22 cellular contexts compared by ENCODE assay signal in the genomic region with DNA sequence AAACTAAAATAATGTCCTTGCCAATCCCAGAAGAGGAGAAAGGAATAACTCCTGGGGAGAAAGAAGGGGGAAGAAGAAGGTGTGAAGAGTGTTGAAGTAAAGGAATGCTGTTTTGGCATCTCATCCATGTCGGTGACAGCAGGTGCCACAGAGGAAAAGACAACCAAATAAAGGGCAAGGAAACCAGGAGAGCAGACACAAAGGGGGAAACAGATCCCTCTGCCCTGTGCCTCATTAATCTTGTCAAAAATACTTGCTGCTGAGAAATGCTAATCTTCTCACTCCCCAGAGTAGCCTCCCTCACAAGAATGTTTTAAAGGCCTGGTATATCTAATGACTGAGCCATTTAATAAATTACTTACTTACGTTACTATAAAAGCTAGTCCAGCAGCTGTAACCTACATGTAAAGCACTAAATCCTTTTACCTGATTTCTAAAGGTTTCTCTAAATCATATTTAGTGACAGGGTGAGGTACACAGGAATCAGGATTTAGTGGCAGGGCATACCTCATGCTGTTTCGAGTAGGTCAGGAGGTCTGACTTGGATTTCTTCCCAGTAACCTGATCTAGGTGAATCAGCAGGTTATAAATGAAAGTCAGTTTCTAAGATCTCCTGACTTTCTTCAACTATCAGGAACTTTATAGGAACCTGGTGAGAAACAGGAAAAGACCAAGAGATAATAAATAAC.
DNase-seq lines count a peak whose midpoint lies in the region; ATAC-seq and TF ChIP-seq lines count a peak whose summit lies in the region.
"Had no signal": no experiment of that assay in that cellular context is flagged by ENCODE, and none has a peak within 500 bp of the region (broad histone marks: within the 10 kb centered on the region; RNA-seq: fewer than 3 reads in every experiment).

No MANE protein-coding gene starts in this region.

- H3K9me3 ChIP-seq in esophagus muscularis mucosa, result no peaks in the 10 kb centered on the region
- no peaks in the 10 kb centered on the region for H3K9me3 ChIP-seq in neuronal stem cell (replicated peaks in 1 of 2; ENCODE audit: control insufficient read depth in 2 of 2, insufficient read depth in 1 of 2, low read depth in 1 of 2, low read length in 2 of 2)
- no peaks in the 10 kb centered on the region for H3K9me3 ChIP-seq in ascending aorta
- H3K9me3 ChIP-seq: Caco-2, heart right ventricle, Peyer's patch, sigmoid colon, vagina had no signal

- no peaks in the 10 kb centered on the region for H3K27me3 ChIP-seq in esophagus muscularis mucosa
- no peaks in the 10 kb centered on the region for H3K27me3 ChIP-seq in neuronal stem cell (ENCODE audit: control insufficient read depth in 3 of 3, insufficient read depth in 3 of 3, low read depth in 1 of 3, low read length in 3 of 3)
- H3K27me3 ChIP-seq in ascending aorta, result no peaks in the 10 kb centered on the region
- H3K27me3 ChIP-seq: heart right ventricle, Peyer's patch, sigmoid colon, vagina had no signal

- H2BK120ac ChIP-seq in neuronal stem cell (ENCODE audit: low read depth, low read length), result no peak overlapping the region

- TF ChIP-seq POLR2A in esophagus muscularis mucosa (IDR thresholded peaks at IDR 0.05; ENCODE audit: low read depth), result no peak

- WGBS in esophagus muscularis mucosa, result 23% methylated on average over 3 of the region's 3 CpGs
- WGBS in neuronal stem cell (ENCODE audit: extremely low coverage in 2 of 2, insufficient read length in 2 of 2, insufficient replicate concordance in 1 of 2), 2 donors, result no CpG with 5 or more reads among the region's 3 CpGs

- no peaks in the 10 kb centered on the region for H3K36me3 ChIP-seq in esophagus muscularis mucosa
- no peaks in the 10 kb centered on the region for H3K36me3 ChIP-seq in neuronal stem cell (replicated peaks in 1 of 2; ENCODE audit: control insufficient read depth in 2 of 2, insufficient read depth in 2 of 2, low read length in 2 of 2)
- no peaks in the 10 kb centered on the region for H3K36me3 ChIP-seq in ascending aorta
- H3K36me3 ChIP-seq: heart right ventricle, Peyer's patch, sigmoid colon, vagina had no signal

- no peak overlapping the region for H2BK15ac ChIP-seq in neuronal stem cell (ENCODE audit: low read length)

- H2AK5ac ChIP-seq in neuronal stem cell (ENCODE audit: low read depth, low read length), result no peak overlapping the region

- in situ Hi-C loops in G401 (cut with HindIII; ENCODE audit: low sequenced_read_pairs), result no loop called here

- H3K4ac ChIP-seq in neuronal stem cell (ENCODE audit: low read length), result no peak overlapping the region

- no peak overlapping the region for H3K14ac ChIP-seq in neuronal stem cell (ENCODE audit: low read length)

- DNase-seq in G401 (ENCODE audit: low spot score) (peak; percentile 35), NCI-H82 (lab: John Stamatoyannopoulos, UW) (peak; percentile 87), esophagus muscularis mucosa (ENCODE audit: extremely low spot score) (no peak), neuronal stem cell (ENCODE audit: low spot score) (peak; percentile 5), chondrocyte (ENCODE audit: low spot score) (no peak), ascending aorta (ENCODE audit: low spot score in 2 of 2) (no peak)
- no peak for DNase-seq in stimulated activated CD4-positive, alpha-beta T cell treated with anti-CD3 and anti-CD28 coated beads, Interleukin-12 subunit alpha, Interleukin-12 subunit beta, amount 100 ng/mL, for 4 hours
- DNase-seq: Caco-2; H7; heart right ventricle; Kasumi-1; left colon; natural killer cell; NCI-H1694; NCI-H510A treated with DMSO at 0.1 percent for 48 hours; Peyer's patch; sigmoid colon; stimulated activated naive CD4-positive, alpha-beta T cell; SW 1271 had no signal

- peak overlapping the region; percentile 32 for H2AFZ ChIP-seq in neuronal stem cell (ENCODE audit: low read length)

- no peak overlapping the region for H3K4me2 ChIP-seq in neuronal stem cell (ENCODE audit: insufficient read depth, low read length, poor library complexity, severe bottlenecking)

- intact Hi-C loops in esophagus muscularis mucosa (cut with DNase I) (no loop called here), ascending aorta (cut with DNase I) (no loop called here)

- H3K9me3 Mint-ChIP-seq in chondrocyte (ENCODE audit: low read depth), result no peaks in the 10 kb centered on the region
- H3K9me3 Mint-ChIP-seq: activated naive CD4-positive, alpha-beta T cell treated with anti-CD3 and anti-CD28 coated beads, Interleukin-2, amount 50 U/mL, for 24 hours had no signal

- H3K27ac Mint-ChIP-seq in chondrocyte (ENCODE audit: unreplicated experiment), result no peak overlapping the region
- H3K27ac Mint-ChIP-seq: activated naive CD4-positive, alpha-beta T cell treated with anti-CD3 and anti-CD28 coated beads, Interleukin-2, amount 50 U/mL, for 24 hours; natural killer cell had no signal

- H3K27ac ChIP-seq in esophagus muscularis mucosa (replicated peaks in 1 of 4) (peak overlapping the region; percentile 20 to 61 (median 57)), neuronal stem cell (replicated peaks; ENCODE audit: low read length) (no peak overlapping the region), ascending aorta (no peak overlapping the region)
- H3K27ac ChIP-seq: heart right ventricle, Peyer's patch, vagina had no signal

- ATAC-seq in HG02623 (IDR thresholded peaks at IDR 0.05; ENCODE audit: unreplicated experiment), result no peak
- ATAC-seq: heart right ventricle, left colon, natural killer cell had no signal

- H3K23ac ChIP-seq in neuronal stem cell (ENCODE audit: low read depth, low read length, poor library complexity), result no peak overlapping the region

- H3K4me3 ChIP-seq in esophagus muscularis mucosa (no peak overlapping the region), neuronal stem cell (ENCODE audit: low read length in 2 of 2) (no peak overlapping the region), ascending aorta (no peak overlapping the region)
- H3K4me3 ChIP-seq: heart right ventricle, Peyer's patch, sigmoid colon, vagina had no signal

- no peak overlapping the region for H4K91ac ChIP-seq in neuronal stem cell (ENCODE audit: low read depth, low read length, poor library complexity)

- TF ChIP-seq EP300 in esophagus muscularis mucosa (IDR thresholded peaks at IDR 0.05), result no peak

- H3K18ac ChIP-seq in neuronal stem cell (ENCODE audit: low read length), result no peak overlapping the region

- TF ChIP-seq CTCF in esophagus muscularis mucosa (IDR thresholded peaks at IDR 0.05) (no peak), chondrocyte (IDR thresholded peaks at IDR 0.05) (no peak), ascending aorta (IDR thresholded peaks at IDR 0.05) (no peak)

- no peak overlapping the region for H3K9ac ChIP-seq in neuronal stem cell (ENCODE audit: low read depth, low read length, poor library complexity)

- H3K79me1 ChIP-seq in neuronal stem cell (ENCODE audit: low read depth, low read length), result no peaks in the 10 kb centered on the region

- H3K4me1 Mint-ChIP-seq in chondrocyte (ENCODE audit: low read depth), result peaks cover 22% of the 10 kb centered on the region
- H3K4me1 Mint-ChIP-seq: activated naive CD4-positive, alpha-beta T cell treated with anti-CD3 and anti-CD28 coated beads, Interleukin-2, amount 50 U/mL, for 24 hours; natural killer cell had no signal

- no peak overlapping the region for H4K8ac ChIP-seq in neuronal stem cell (ENCODE audit: low read depth, low read length)

- H2BK12ac ChIP-seq in neuronal stem cell (ENCODE audit: low read length), result no peak overlapping the region

- H3K4me3 Mint-ChIP-seq in chondrocyte (ENCODE audit: unreplicated experiment), result no peak overlapping the region
- H3K4me3 Mint-ChIP-seq: activated naive CD4-positive, alpha-beta T cell treated with anti-CD3 and anti-CD28 coated beads, Interleukin-2, amount 50 U/mL, for 24 hours; natural killer cell had no signal

- peaks cover 2% of the 10 kb centered on the region for H3K27me3 Mint-ChIP-seq in chondrocyte (ENCODE audit: low read depth)

- no peaks in the 10 kb centered on the region for H3K36me3 Mint-ChIP-seq in chondrocyte (ENCODE audit: low read depth)
- H3K36me3 Mint-ChIP-seq: activated naive CD4-positive, alpha-beta T cell treated with anti-CD3 and anti-CD28 coated beads, Interleukin-2, amount 50 U/mL, for 24 hours; natural killer cell had no signal

- H2BK5ac ChIP-seq in neuronal stem cell (ENCODE audit: low read length), result no peak overlapping the region

- peaks cover 0 to 36% (median 14%) of the 10 kb centered on the region in 4 donors for H3K4me1 ChIP-seq in esophagus muscularis mucosa
- H3K4me1 ChIP-seq in neuronal stem cell (ENCODE audit: control insufficient read depth in 2 of 2, insufficient read depth in 1 of 2, low read depth in 1 of 2, low read length in 2 of 2), result peaks cover 3 to 20% of the 10 kb centered on the region in 2 donors
- H3K4me1 ChIP-seq in ascending aorta, result no peaks in the 10 kb centered on the region
- H3K4me1 ChIP-seq: Caco-2, heart right ventricle, Peyer's patch, vagina had no signal

Comparison
In these comparisons a context has a peak if more than half of its experiments do, and no peak if none do; other contexts are left out.
1. DNase-seq: peak in G401 (single experiment), NCI-H82 (single experiment) and neuronal stem cell (single experiment); none in esophagus muscularis mucosa (single experiment), chondrocyte (single experiment), ascending aorta (0 of 2) and stimulated activated CD4-positive, alpha-beta T cell treated with anti-CD3 and anti-CD28 coated beads, Interleukin-12 subunit alpha, Interleukin-12 subunit beta, amount 100 ng/mL, for 4 hours (single experiment).
2. H3K27ac ChIP-seq: peak in esophagus muscularis mucosa (4 of 4); none in neuronal stem cell (single experiment) and ascending aorta (0 of 2).